28 cellular contexts compared by ENCODE assay signal in genomic region chr10:97228775-97229157, GRCh38. TPM values are rescaled to one million over a fixed set of nuclear protein-coding genes. Genes with fewer than 3 reads are reported as not detected.
A peak's percentile ranks its signal among the peaks of the same experiment; 100 is the strongest.
DNase-seq lines count a peak whose midpoint lies in the region; ATAC-seq, FAIRE-seq and TF ChIP-seq lines count a peak whose summit lies in the region.
"Had no signal": no experiment of that assay in that cellular context is flagged by ENCODE, and none has a peak within 500 bp of the region (broad histone marks: within the 10 kb centered on the region; RNA-seq: fewer than 3 reads in every experiment).

No MANE protein-coding gene starts in this region.

- peak overlapping the region in 1 of 2 donors; percentile 49 for H3K27ac ChIP-seq in liver (ENCODE audit: low read depth in 1 of 2, low read length in 2 of 2)
- H3K27ac ChIP-seq: C4-2B had no signal

- H3K9me3 Mint-ChIP-seq in HFFc6 (no peaks in the 10 kb centered on the region), glutamatergic neuron (ENCODE audit: unreplicated experiment) (no peaks in the 10 kb centered on the region)
- H3K9me3 Mint-ChIP-seq: CD8-positive, alpha-beta T cell; GM23338 had no signal

- WGBS in liver = 91% methylated on average over 1 of the region's 1 CpG

- no peak for TF ChIP-seq RAD21 in liver (IDR thresholded peaks at IDR 0.05)

- H3K9me3 ChIP-seq in liver (ENCODE audit: control insufficient read depth in 4 of 4, low read length in 3 of 4) = no peaks in the 10 kb centered on the region
- H3K9me3 ChIP-seq: A549, Caco-2, HAP-1 had no signal

- H3K27ac Mint-ChIP-seq in HFFc6 (0 out of 2 replicates have a peak overlapping the region, but pooled peaks have one; percentile 6), glutamatergic neuron (ENCODE audit: unreplicated experiment) (no peak overlapping the region)
- H3K27ac Mint-ChIP-seq: CD8-positive, alpha-beta T cell; GM23338 had no signal

- 0 out of 2 replicates have a peak, but pooled peaks cover 8% of the 10 kb centered on the region for H3K36me3 Mint-ChIP-seq in HFFc6 (ENCODE audit: low read depth)
- no peaks in the 10 kb centered on the region for H3K36me3 Mint-ChIP-seq in glutamatergic neuron (ENCODE audit: unreplicated experiment)

- no peak overlapping the region for H3K9ac ChIP-seq in liver (ENCODE audit: low read depth in 1 of 2, low read length in 2 of 2)

- H3K27me3 Mint-ChIP-seq in HFFc6 (ENCODE audit: insufficient read depth) (no peaks in the 10 kb centered on the region), glutamatergic neuron (ENCODE audit: unreplicated experiment) (no peaks in the 10 kb centered on the region)

- H3K4me1 ChIP-seq in liver (ENCODE audit: control insufficient read depth in 4 of 4, insufficient read depth in 4 of 4, low read length in 3 of 4) = peaks cover 0 to 23% (median 17%) of the 10 kb centered on the region in 4 donors
- H3K4me1 ChIP-seq: Caco-2, HAP-1 had no signal

- ATAC-seq in HG02870 (IDR thresholded peaks at IDR 0.05; ENCODE audit: unreplicated experiment) = no peak
- ATAC-seq: CD8-positive, alpha-beta T cell; GM12878; GM23338; K562; SK-N-SH treated with all-trans-retinoic acid at 6 μM for 48 hours had no signal

- TF ChIP-seq CTCF in HFFc6 (IDR thresholded peaks at IDR 0.05) = no peak
- no peak for TF ChIP-seq CTCF in bronchial epithelial cell (IDR thresholded peaks at IDR 0.05; ENCODE audit: insufficient read depth, low read length, severe bottlenecking)
- TF ChIP-seq CTCF in liver (IDR thresholded peaks at IDR 0.05; ENCODE audit: low read depth, low read length, missing input control) = no peak
- no peak for TF ChIP-seq CTCF in glutamatergic neuron (IDR thresholded peaks at IDR 0.05; ENCODE audit: partially characterized antibody, unreplicated experiment)

- H3K36me3 ChIP-seq in bronchial epithelial cell (ENCODE audit: control insufficient read depth, insufficient read depth, low read length) (no peaks in the 10 kb centered on the region), liver (ENCODE audit: control insufficient read depth in 4 of 4, insufficient read depth in 3 of 4, low read depth in 1 of 4, low read length in 3 of 4) (peaks cover 0 to 3% (median 0%) of the 10 kb centered on the region in 4 donors)

- peaks cover 30% of the 10 kb centered on the region for H3K4me1 Mint-ChIP-seq in HFFc6 (ENCODE audit: low read depth)
- peaks cover 7% of the 10 kb centered on the region for H3K4me1 Mint-ChIP-seq in glutamatergic neuron (ENCODE audit: low read depth, unreplicated experiment)
- H3K4me1 Mint-ChIP-seq: GM23338 had no signal

- DNase-seq in HFFc6 (no peak), bronchial epithelial cell (ENCODE audit: low read depth) (no peak), renal cortical epithelial cell (ENCODE audit: low read depth) (peak; percentile 21), HPDE6-E6E7 (ENCODE audit: extremely low spot score) (no peak), glutamatergic neuron (no peak)
- DNase-seq: Caco-2; CD8-positive, alpha-beta T cell; DMS79; GDM1; Kasumi-1; NCI-H1092 treated with DMSO at 0.1 percent for 48 hours; NCI-H1436; NCI-H187; NCI-H2171 treated with DMSO at 0.1 percent for 48 hours; NCI-H345; NCI-H524; NCI-H748 treated with DMSO at 0.1 percent for 48 hours had no signal

- H3K4me3 Mint-ChIP-seq in HFFc6 (no peak overlapping the region), glutamatergic neuron (ENCODE audit: unreplicated experiment) (no peak overlapping the region)
- H3K4me3 Mint-ChIP-seq: CD8-positive, alpha-beta T cell; GM23338 had no signal

- FAIRE-seq in bronchial epithelial cell (lab: Jason Lieb, UNC) = peak; percentile 23
- FAIRE-seq: GM12878, K562 had no signal

- no peaks in the 10 kb centered on the region for H3K27me3 ChIP-seq in bronchial epithelial cell (ENCODE audit: control insufficient read depth, insufficient read depth, low read length)
- no peaks in the 10 kb centered on the region for H3K27me3 ChIP-seq in liver (ENCODE audit: control insufficient read depth in 4 of 4, insufficient read depth in 4 of 4, low read length in 3 of 4)

- H3K4me3 ChIP-seq in bronchial epithelial cell (ENCODE audit: low read depth, low read length) (no peak overlapping the region), liver (ENCODE audit: low read depth in 1 of 3, low read length in 3 of 3) (no peak overlapping the region)
- H3K4me3 ChIP-seq: A549, GM12878, GM23338, HAP-1, K562 had no signal

TF ChIP-seq in liver, 16 proteins besides CTCF, POLR2A, EP300 and RAD21:
- no peak for TF ChIP-seq JUND (IDR thresholded peaks at IDR 0.05)
- no peak for TF ChIP-seq TAF1 (conservative IDR thresholded peaks at IDR 0.05)
- no peak for TF ChIP-seq ATF3 (IDR thresholded peaks at IDR 0.05)
- no peak for TF ChIP-seq SP1 (IDR thresholded peaks at IDR 0.05)
- TF ChIP-seq RXRA (IDR thresholded peaks at IDR 0.05) = peak; percentile 74 to 90
- TF ChIP-seq YY1 (IDR thresholded peaks at IDR 0.05) = no peak
- TF ChIP-seq HNF4A (conservative IDR thresholded peaks at IDR 0.05) = peak in 1 of 2 donors; percentile 6
TF ChIP-seq in liver: peak in this region for 2.

RNA-seq across cellular contexts. Expression of gene SLIT1, which starts 43.0 kb away (rescaled TPM):
- total RNA-seq in HFFc6 (2021; fragmentation: NEBNext Ultra II Directional; extraction: Animal tissue kit (Norgen Biotek cat#: 25700)) = under 1 TPM in 1 of 6 experiments, not detected in 5; 0.05 TPM
- total RNA-seq in bronchial epithelial cell (under 0.01 and 0.51 TPM in 2 replicates), liver (under 1 TPM; under 0.01 to 0.09 TPM), renal cortical epithelial cell (under 0.01 TPM in 1 of 2 replicates, not detected in the other), glutamatergic neuron (ENCODE audit: unreplicated experiment) (11.3 TPM)
- polyA plus RNA-seq in liver = under 1 TPM; 0.02 to 0.14 TPM
- total RNA-seq: HT1080, M059J had no signal
